ENCODE assay signal across 1 cellular context in the genomic region with DNA sequence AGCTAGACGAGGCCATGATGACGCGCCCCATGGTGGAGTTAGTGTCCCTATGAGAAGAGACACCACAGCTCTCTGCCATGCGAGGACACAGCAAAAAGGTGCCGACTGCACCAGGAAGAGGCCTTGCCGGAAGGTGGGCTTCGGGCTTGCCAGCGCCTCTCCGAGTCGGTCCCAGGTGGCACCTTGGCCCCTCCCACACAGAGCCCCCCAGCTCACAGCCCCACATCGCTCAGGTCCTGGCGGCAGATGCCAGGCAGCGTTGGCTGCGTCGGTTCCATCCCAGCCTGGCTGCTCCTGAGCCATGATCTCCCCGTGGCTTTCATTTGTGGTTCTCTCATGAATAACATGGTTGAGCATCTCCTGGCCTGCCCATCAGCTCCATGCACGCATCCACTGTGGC.
TF ChIP-seq lines count a peak whose summit lies in the region.

No MANE protein-coding gene starts in this region.

TF ChIP-seq in K562, 482 proteins besides CTCF, POLR2A, EP300 and RAD21:
- TF ChIP-seq, protein P1, sequence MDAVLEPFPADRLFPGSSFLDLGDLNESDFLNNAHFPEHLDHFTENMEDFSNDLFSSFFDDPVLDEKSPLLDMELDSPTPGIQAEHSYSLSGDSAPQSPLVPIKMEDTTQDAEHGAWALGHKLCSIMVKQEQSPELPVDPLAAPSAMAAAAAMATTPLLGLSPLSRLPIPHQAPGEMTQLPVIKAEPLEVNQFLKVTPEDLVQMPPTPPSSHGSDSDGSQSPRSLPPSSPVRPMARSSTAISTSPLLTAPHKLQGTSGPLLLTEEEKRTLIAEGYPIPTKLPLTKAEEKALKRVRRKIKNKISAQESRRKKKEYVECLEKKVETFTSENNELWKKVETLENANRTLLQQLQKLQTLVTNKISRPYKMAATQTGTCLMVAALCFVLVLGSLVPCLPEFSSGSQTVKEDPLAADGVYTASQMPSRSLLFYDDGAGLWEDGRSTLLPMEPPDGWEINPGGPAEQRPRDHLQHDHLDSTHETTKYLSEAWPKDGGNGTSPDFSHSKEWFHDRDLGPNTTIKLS (IDR thresholded peaks at IDR 0.05; ENCODE audit: borderline replicate concordance, low read depth): no peak
- 0 out of 2 replicates have a peak, but pooled peaks have one; percentile 23 for TF ChIP-seq POLR2G (IDR thresholded peaks at IDR 0.05; ENCODE audit: low read depth, low read length)
